26 cellular contexts compared by ENCODE assay signal in genomic region chr2:172947461-172947860, GRCh38.
"Had no signal": no experiment of that assay in that cellular context is flagged by ENCODE, and none has a peak within 500 bp of the region (broad histone marks: within the 10 kb centered on the region; RNA-seq: fewer than 3 reads in every experiment).

No MANE protein-coding gene starts in this region.

- H3K4me2 ChIP-seq: smooth muscle cell had no signal

- H3K27me3 ChIP-seq: brain microvascular endothelial cell, gastrocnemius medialis, right atrium auricular region, uterus had no signal

- H3K4me3 ChIP-seq: gastrocnemius medialis, left ventricle myocardium inferior, lung, right atrium auricular region, smooth muscle cell, uterus had no signal

- H3K27ac ChIP-seq: brain microvascular endothelial cell, gastrocnemius medialis, left ventricle myocardium inferior, right atrium auricular region, uterus had no signal

- H3K9me3 ChIP-seq: gastrocnemius medialis, left ventricle myocardium inferior, right atrium auricular region, uterus had no signal

- H3K36me3 ChIP-seq: brain microvascular endothelial cell, gastrocnemius medialis, left ventricle myocardium inferior, right atrium auricular region, uterus had no signal

- ATAC-seq: activated CD8-positive, alpha-beta T cell treated with anti-CD3 and anti-CD28 coated beads for 36 hours; esophagus mucosa; gastrocnemius medialis; natural killer cell; stimulated activated memory B cell treated with anti-CD40 and anti-IgM and Interleukin-4, amounts not matched to agents 10 μg/mL and 1 μg/mL and 100 μg/mL, for 72 hours; stimulated activated naive CD8-positive, alpha-beta T cell treated with anti-CD3 and anti-CD28 coated beads, Interleukin-15, amount 100 ng/mL, for 72 hours; WTC11 had no signal

- DNase-seq: activated CD4-positive, alpha-beta T cell treated with anti-CD3 and anti-CD28 coated beads for 1 hour; activated CD4-positive, alpha-beta T cell treated with anti-CD3 and anti-CD28 coated beads, Interleukin-2, amount 50 U/mL, for 1 hour; activated CD8-positive, alpha-beta T cell treated with anti-CD3 and anti-CD28 coated beads for 36 hours; activated naive CD4-positive, alpha-beta T cell treated with Interleukin-2 at 50 U/mL for 16 hours; activated T-cell treated with anti-CD3 and anti-CD28 coated beads, Interleukin-2, amount 50 U/mL, for 48 hours; anterior cingulate cortex; brain microvascular endothelial cell; cortex of kidney; gastrocnemius medialis; glutamatergic neuron; islet precursor cell; left ventricle myocardium inferior; mesendoderm; natural killer cell; stimulated activated CD4-positive, alpha-beta T cell treated with anti-CD3 and anti-CD28 coated beads, Interleukin-1b, Interleukin-23, amount 100 ng/mL, for 48 hours; stimulated activated CD4-positive, alpha-beta T cell treated with anti-CD3 and anti-CD28 coated beads, Interleukin-4, amount 100 ng/mL, for 4 hours; stimulated activated CD8-positive, alpha-beta memory T cell treated with anti-CD3 and anti-CD28 coated beads, Interleukin-4, amount 100 ng/mL, for 48 hours; stimulated activated naive CD8-positive, alpha-beta T cell treated with anti-CD3 and anti-CD28 coated beads, Interleukin-15, amount 100 ng/mL, for 72 hours; substantia nigra; uterus had no signal

- H3K4me1 ChIP-seq: gastrocnemius medialis, left ventricle myocardium inferior, right atrium auricular region, uterus had no signal
